Comparison of ENCODE assay signal across 17 cellular contexts in genomic region chr2:145813481-145813880, GRCh38.
"Had no signal": no experiment of that assay in that cellular context is flagged by ENCODE, and none has a peak within 500 bp of the region (broad histone marks: within the 10 kb centered on the region; RNA-seq: fewer than 3 reads in every experiment).

No MANE protein-coding gene starts in this region.

- H3K9me3 ChIP-seq: pancreas, tibial artery, uterus had no signal

- H3K27me3 ChIP-seq: pancreas, tibial artery, uterus had no signal

- H3K4me1 Mint-ChIP-seq: stimulated activated memory B cell treated with anti-CD40 and anti-IgM and Interleukin-4, amounts not matched to agents 10 μg/mL and 1 μg/mL and 100 μg/mL, for 72 hours had no signal

- H3K4me3 Mint-ChIP-seq: activated CD4-positive, alpha-beta memory T cell treated with anti-CD3 and anti-CD28 coated beads for 36 hours; activated naive CD8-positive, alpha-beta T cell; activated T-cell treated with anti-CD3 and anti-CD28 coated beads, Interleukin-2, amount 50 U/mL, for 4 hours; effector memory CD8-positive, alpha-beta T cell; natural killer cell treated with Interleukin-12 subunit alpha and Interleukin-12 subunit beta and Interleukin-15 and Interleukin-18, amount 100 ng/mL, for 72 hours; stimulated activated memory B cell treated with anti-CD40 and anti-IgM and Interleukin-4, amounts not matched to agents 10 μg/mL and 1 μg/mL and 100 μg/mL, for 72 hours had no signal

- H3K27ac ChIP-seq: pancreas, skin epidermis, uterus had no signal

- ATAC-seq: activated T-cell treated with anti-CD3 and anti-CD28 coated beads, Interleukin-2, amount 50 U/mL, for 4 hours; effector memory CD8-positive, alpha-beta T cell; natural killer cell treated with Interleukin-12 subunit alpha and Interleukin-12 subunit beta and Interleukin-15 and Interleukin-18, amount 100 ng/mL, for 72 hours; pancreas; stimulated activated memory B cell treated with anti-CD40 and anti-IgM and Interleukin-4, amounts not matched to agents 10 μg/mL and 1 μg/mL and 100 μg/mL, for 72 hours had no signal

- H3K36me3 Mint-ChIP-seq: activated CD4-positive, alpha-beta memory T cell treated with anti-CD3 and anti-CD28 coated beads for 36 hours; activated naive CD8-positive, alpha-beta T cell; natural killer cell treated with Interleukin-12 subunit alpha and Interleukin-12 subunit beta and Interleukin-15 and Interleukin-18, amount 100 ng/mL, for 72 hours; stimulated activated memory B cell treated with anti-CD40 and anti-IgM and Interleukin-4, amounts not matched to agents 10 μg/mL and 1 μg/mL and 100 μg/mL, for 72 hours had no signal

- H3K27me3 Mint-ChIP-seq: activated CD4-positive, alpha-beta memory T cell treated with anti-CD3 and anti-CD28 coated beads for 36 hours; activated naive CD8-positive, alpha-beta T cell; effector memory CD8-positive, alpha-beta T cell; natural killer cell treated with Interleukin-12 subunit alpha and Interleukin-12 subunit beta and Interleukin-15 and Interleukin-18, amount 100 ng/mL, for 72 hours; stimulated activated memory B cell treated with anti-CD40 and anti-IgM and Interleukin-4, amounts not matched to agents 10 μg/mL and 1 μg/mL and 100 μg/mL, for 72 hours had no signal

- DNase-seq: activated CD4-positive, alpha-beta memory T cell treated with anti-CD3 and anti-CD28 coated beads for 36 hours; activated CD4-positive, CD25-positive, alpha-beta regulatory T cell treated with anti-CD3 and anti-CD28 coated beads, Interleukin-2, amount 50 U/mL, for 72 hours; activated gamma-delta T cell; activated T-cell treated with anti-CD3 and anti-CD28 coated beads, Interleukin-2, amount 50 U/mL, for 4 hours; anterior cingulate cortex; caudate nucleus; cortex of kidney; effector memory CD8-positive, alpha-beta T cell; pancreas; retina; tibial artery; uterus had no signal

- H3K9me3 Mint-ChIP-seq: activated T-cell treated with anti-CD3 and anti-CD28 coated beads, Interleukin-2, amount 50 U/mL, for 4 hours; effector memory CD8-positive, alpha-beta T cell; stimulated activated memory B cell treated with anti-CD40 and anti-IgM and Interleukin-4, amounts not matched to agents 10 μg/mL and 1 μg/mL and 100 μg/mL, for 72 hours had no signal

- H3K4me1 ChIP-seq: pancreas, uterus had no signal

- H3K36me3 ChIP-seq: pancreas, tibial artery, uterus had no signal

- H3K4me3 ChIP-seq: lung, pancreas, skin epidermis, tibial artery, uterus had no signal

- H3K27ac Mint-ChIP-seq: activated CD4-positive, alpha-beta memory T cell treated with anti-CD3 and anti-CD28 coated beads for 36 hours; activated naive CD8-positive, alpha-beta T cell; effector memory CD8-positive, alpha-beta T cell; natural killer cell treated with Interleukin-12 subunit alpha and Interleukin-12 subunit beta and Interleukin-15 and Interleukin-18, amount 100 ng/mL, for 72 hours; stimulated activated memory B cell treated with anti-CD40 and anti-IgM and Interleukin-4, amounts not matched to agents 10 μg/mL and 1 μg/mL and 100 μg/mL, for 72 hours had no signal
